In the genomic region with DNA sequence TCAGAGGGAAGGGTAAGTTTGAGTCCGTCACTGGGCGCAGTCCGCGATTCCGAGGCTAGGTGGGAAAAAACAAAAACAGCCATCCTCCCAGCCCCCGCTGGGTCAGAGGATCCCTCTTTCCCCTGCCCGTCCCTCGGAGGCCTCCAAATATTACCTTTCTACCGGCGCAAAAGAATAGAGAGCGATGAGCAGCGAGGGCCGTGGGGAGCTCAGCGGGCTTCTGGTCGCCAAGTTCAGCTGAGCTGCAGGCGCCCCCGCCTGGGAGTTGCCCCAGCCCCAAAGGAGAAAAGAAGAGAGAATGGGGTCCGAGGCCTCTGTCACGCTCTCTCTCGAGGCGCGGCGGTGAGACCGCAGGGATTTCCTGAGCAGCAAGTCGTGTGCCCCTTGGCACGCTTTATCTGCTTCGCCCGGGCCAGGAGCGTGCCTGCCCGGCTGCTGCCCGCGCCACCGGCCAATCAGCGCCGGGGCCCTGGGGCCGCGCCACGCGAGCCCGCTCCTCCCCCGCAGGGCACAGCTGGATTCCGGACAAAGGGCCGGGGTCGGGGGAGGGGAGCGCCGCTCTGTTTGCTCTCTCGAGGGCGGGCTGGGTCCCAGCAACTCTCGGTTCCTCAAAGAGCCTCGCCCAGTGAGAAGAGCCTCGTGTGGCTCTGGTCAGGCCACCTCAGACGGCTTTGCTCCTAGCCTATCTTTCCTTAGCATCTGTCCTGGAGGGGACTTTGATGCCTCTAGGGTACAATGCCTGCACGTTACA, we compare ENCODE assay signal across 9 cellular contexts. TPM values are rescaled to one million over a fixed set of nuclear protein-coding genes. Genes with fewer than 3 reads are reported as not detected.
DNase-seq lines count a peak whose midpoint lies in the region; ATAC-seq, FAIRE-seq and TF ChIP-seq lines count a peak whose summit lies in the region.
"Had no signal": no experiment of that assay in that cellular context is flagged by ENCODE, and none has a peak within 500 bp of the region (broad histone marks: within the 10 kb centered on the region; RNA-seq: fewer than 3 reads in every experiment).

TSS of gene NEUROG3 (minus strand) at position 367 of the 751 bp plus-strand sequence. CDS start 379 bp downstream, outside the sequence.

- H3K9me3 ChIP-seq in lower lobe of right lung (no peaks in the 10 kb centered on the region), small intestine (ENCODE audit: control insufficient read depth, low read depth) (no peaks in the 10 kb centered on the region)
- H3K9me3 ChIP-seq: adrenal gland had no signal

- 1 to 2% (median 2%) methylated on average over 53 of the region's 53 CpGs for WGBS in small intestine, 3 donors

- no peaks in the 10 kb centered on the region for H3K9me3 Mint-ChIP-seq in activated B cell treated with CpG ODN at 0.5 μM for 24 hours

- H3K4me1 Mint-ChIP-seq in activated B cell treated with CpG ODN at 0.5 μM for 24 hours = peaks cover 29% of the 10 kb centered on the region

- H3K4me3 ChIP-seq in lower lobe of right lung = peak within 1 kb of the TSS; percentile 38
- peak within 1 kb of the TSS in 1 of 2 donors; percentile 17 for H3K4me3 ChIP-seq in small intestine (ENCODE audit: low read depth in 1 of 2, low read length in 2 of 2)

- peaks cover 18% of the 10 kb centered on the region for H3K4me1 ChIP-seq in lower lobe of right lung
- H3K4me1 ChIP-seq in small intestine (ENCODE audit: control insufficient read depth in 2 of 2, insufficient read depth in 1 of 2, low read depth in 1 of 2, low read length in 1 of 2) = no peaks in the 10 kb centered on the region

- ATAC-seq in GM21825 (IDR thresholded peaks at IDR 0.05; ENCODE audit: unreplicated experiment) (peak; percentile 68), activated B cell treated with CpG ODN at 0.5 μM for 24 hours (ENCODE audit: low read depth) (peak; percentile 76), lower lobe of right lung (peak in 1 of 2 donors; percentile 38)

- H3K27ac Mint-ChIP-seq in activated B cell treated with CpG ODN at 0.5 μM for 24 hours = peak within 1 kb of the TSS; percentile 41

- peaks cover 70% of the 10 kb centered on the region for H3K27me3 Mint-ChIP-seq in activated B cell treated with CpG ODN at 0.5 μM for 24 hours

- peak; percentile 78 for DNase-seq in ELF-1 (ENCODE audit: low read depth, low spot score)
- peak; percentile 33 for DNase-seq in activated B cell treated with CpG ODN at 0.5 μM for 24 hours
- DNase-seq in lower lobe of right lung = no peak
- no peak for DNase-seq in NCI-H1048 (lab: John Stamatoyannopoulos, UW)
- DNase-seq in small intestine = no peak
- no peak for DNase-seq in RKO (ENCODE audit: low spot score)
- no peak for DNase-seq in activated CD4-positive, alpha-beta T cell treated with anti-CD3 and anti-CD28 coated beads for 48 hours

- no peak within 1 kb of the TSS for H3K27ac ChIP-seq in lower lobe of right lung
- no peak within 1 kb of the TSS for H3K27ac ChIP-seq in small intestine (ENCODE audit: low read depth in 1 of 2, low read length in 1 of 2)
- H3K27ac ChIP-seq: adrenal gland had no signal

- CTCF ChIA-PET in activated B cell treated with CpG ODN at 0.5 μM for 24 hours (lab: Charles Lee) = no interaction called here

- POLR2A ChIA-PET in activated B cell treated with CpG ODN at 0.5 μM for 24 hours (lab: Charles Lee) = interaction anchor here (0.6 kb wide), 2 partner anchors 49 to 589 kb away, joined by 4 read pairs; no protein-coding TSS in a partner anchor

- FAIRE-seq in small intestine (lab: Jason Lieb, UNC) = no peak

- no peaks in the 10 kb centered on the region for H3K36me3 ChIP-seq in lower lobe of right lung
- no peaks in the 10 kb centered on the region for H3K36me3 ChIP-seq in small intestine (ENCODE audit: control insufficient read depth in 2 of 2, insufficient read depth in 2 of 2, low read length in 2 of 2)
- H3K36me3 ChIP-seq: adrenal gland had no signal

- peak within 1 kb of the TSS; percentile 80 for H3K4me3 Mint-ChIP-seq in activated B cell treated with CpG ODN at 0.5 μM for 24 hours

- intact Hi-C loops in activated B cell treated with CpG ODN at 0.5 μM for 24 hours (cut with micrococcal nuclease) = loop anchor here (5.0 kb wide), 1 partner anchor 59 kb away; the partner anchor contains the start of gene FAM241B
- intact Hi-C loops in lower lobe of right lung (cut with DNase I) = no loop called here

- TF ChIP-seq CTCF in activated B cell treated with CpG ODN at 0.5 μM for 24 hours (IDR thresholded peaks at IDR 0.05) = no peak
- no peak for TF ChIP-seq CTCF in lower lobe of right lung (IDR thresholded peaks at IDR 0.05)

- H3K27me3 ChIP-seq in lower lobe of right lung (ENCODE audit: low read depth) (peaks cover 98% of the 10 kb centered on the region), small intestine (ENCODE audit: control insufficient read depth in 2 of 2, insufficient read depth in 2 of 2, low read length in 2 of 2) (peaks cover 39 to 76% of the 10 kb centered on the region in 2 donors)

- no peaks in the 10 kb centered on the region for H3K36me3 Mint-ChIP-seq in activated B cell treated with CpG ODN at 0.5 μM for 24 hours (ENCODE audit: low read depth)

RNA-seq across cellular contexts. Expression of gene NEUROG3, which starts in this region (rescaled TPM):
- total RNA-seq in activated B cell treated with CpG ODN at 0.5 μM for 24 hours = 0.38 and 0.66 TPM in 2 replicates
- total RNA-seq in lower lobe of right lung = not detected
- polyA plus RNA-seq in small intestine = 1 to 10 TPM in 2 of 3 donors, under 1 TPM in 1; 0.81 to 5.3 (median 1.3) TPM

Comparison
In these comparisons a context has a peak if more than half of its experiments do, and no peak if none do; other contexts are left out.
1. Peak in DNase-seq and ATAC-seq in activated B cell treated with CpG ODN at 0.5 μM for 24 hours; RNA of the gene not detected or under 1 TPM.